Comparison of ENCODE assay signal across 8 cellular contexts in the genomic region with DNA sequence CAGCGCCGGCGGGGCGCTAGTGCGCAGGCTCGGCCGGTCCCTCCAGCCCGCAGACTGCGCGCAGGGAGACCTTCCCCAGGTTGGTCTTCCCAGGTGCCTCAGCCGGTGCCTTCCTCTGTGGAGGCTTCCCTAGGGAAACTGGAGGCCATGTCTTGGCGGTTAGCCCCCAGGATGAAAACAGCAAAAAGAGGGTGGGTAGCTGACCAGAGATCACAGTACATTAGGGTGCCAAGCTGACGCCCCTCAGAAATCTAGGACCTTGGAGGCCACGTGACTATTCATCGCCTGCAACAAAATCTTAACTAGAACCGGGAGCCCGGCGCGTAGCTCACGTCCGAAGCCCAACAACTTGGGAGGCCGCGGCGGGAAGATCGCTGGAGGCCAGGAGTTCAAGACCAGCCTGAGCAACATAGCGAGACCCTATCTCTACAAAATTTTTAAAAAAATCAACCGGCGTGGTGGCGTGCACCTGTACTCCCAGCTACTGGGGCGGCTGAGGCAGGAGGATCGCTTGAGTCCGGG. TPM values are rescaled to one million over a fixed set of nuclear protein-coding genes. Genes with fewer than 3 reads are reported as not detected.
DNase-seq lines count a peak whose midpoint lies in the region; ATAC-seq and TF ChIP-seq lines count a peak whose summit lies in the region.

No MANE protein-coding gene starts in this region.

- TF ChIP-seq CTCF in kidney epithelial cell (IDR thresholded peaks at IDR 0.05; ENCODE audit: insufficient read depth, low read length, poor library complexity, severe bottlenecking) (no peak), transverse colon (IDR thresholded peaks at IDR 0.05) (no peak)

- no peaks in the 10 kb centered on the region for H3K27me3 Mint-ChIP-seq in activated T-cell treated with anti-CD3 and anti-CD28 coated beads, Interleukin-2, amount 50 U/mL, for 72 hours (ENCODE audit: low read depth)
- H3K27me3 Mint-ChIP-seq in activated naive CD8-positive, alpha-beta T cell, result no peaks in the 10 kb centered on the region

- H3K36me3 ChIP-seq in kidney epithelial cell (ENCODE audit: control insufficient read depth, insufficient read depth, low read length) (peaks cover 1% of the 10 kb centered on the region), transverse colon (no peaks in the 10 kb centered on the region)

- no peaks in the 10 kb centered on the region for H3K9me3 ChIP-seq in transverse colon

- no peaks in the 10 kb centered on the region for H3K9me3 Mint-ChIP-seq in activated T-cell treated with anti-CD3 and anti-CD28 coated beads, Interleukin-2, amount 50 U/mL, for 72 hours
- H3K9me3 Mint-ChIP-seq in activated naive CD8-positive, alpha-beta T cell (ENCODE audit: low read depth), result no peaks in the 10 kb centered on the region

- in situ Hi-C loops in transverse colon (cut with MboI; ENCODE audit: low pct_ligation_motif_present in 1 of 4, low pct_unique_long_range_greater_than_20kb in 1 of 4, low sequenced_read_pairs in 3 of 4), result no loop called here

- peaks cover 12 to 25% (median 20%) of the 10 kb centered on the region in 4 donors for H3K4me1 ChIP-seq in transverse colon

- TF ChIP-seq EP300 in transverse colon (IDR thresholded peaks at IDR 0.05; ENCODE audit: low read depth), result no peak

- peak overlapping the region; percentile 77 for H3K4me3 ChIP-seq in kidney epithelial cell (ENCODE audit: low read depth, low read length)
- peak overlapping the region; percentile 61 to 81 (median 68) for H3K4me3 ChIP-seq in transverse colon

- intact Hi-C loops in transverse colon (cut with DNase I; ENCODE audit: low total_unique reads), result no loop called here

- TF ChIP-seq POLR2A in transverse colon (IDR thresholded peaks at IDR 0.05), result no peak

- peaks cover 36% of the 10 kb centered on the region for H3K4me1 Mint-ChIP-seq in activated T-cell treated with anti-CD3 and anti-CD28 coated beads, Interleukin-2, amount 50 U/mL, for 72 hours (ENCODE audit: low read depth)
- peaks cover 34% of the 10 kb centered on the region for H3K4me1 Mint-ChIP-seq in activated naive CD8-positive, alpha-beta T cell (ENCODE audit: low read depth)

- 35% methylated on average over 32 of the region's 32 CpGs; no CpG with 5 or more reads in 1 of the 2 donors for WGBS in transverse colon (ENCODE audit: low coverage in 1 of 2), 2 donors

- ATAC-seq in activated T-cell treated with anti-CD3 and anti-CD28 coated beads, Interleukin-2, amount 50 U/mL, for 72 hours (replicated peaks in 1 of 2), result no peak
- ATAC-seq in GM21723 (IDR thresholded peaks at IDR 0.05; ENCODE audit: unreplicated experiment), result no peak
- no peak for ATAC-seq in HG03196 (IDR thresholded peaks at IDR 0.05; ENCODE audit: unreplicated experiment)

- peak overlapping the region; percentile 98 to 99 for H3K4me3 Mint-ChIP-seq in activated T-cell treated with anti-CD3 and anti-CD28 coated beads, Interleukin-2, amount 50 U/mL, for 72 hours
- peak overlapping the region; percentile 98 for H3K4me3 Mint-ChIP-seq in activated naive CD8-positive, alpha-beta T cell

- H3K36me3 Mint-ChIP-seq in activated T-cell treated with anti-CD3 and anti-CD28 coated beads, Interleukin-2, amount 50 U/mL, for 72 hours (ENCODE audit: insufficient read depth in 2 of 2), result peaks cover 4 to 5% of the 10 kb centered on the region in 2 donors
- peaks cover 2% of the 10 kb centered on the region for H3K36me3 Mint-ChIP-seq in activated naive CD8-positive, alpha-beta T cell

- peak overlapping the region; percentile 88 to 98 (median 94) for H3K27ac ChIP-seq in transverse colon

- DNase-seq in activated T-cell treated with anti-CD3 and anti-CD28 coated beads, Interleukin-2, amount 50 U/mL, for 72 hours, result no peak
- DNase-seq in activated T-cell treated with anti-CD3 and anti-CD28 coated beads, Interleukin-2, amount 50 U/mL, for 1 hour, result no peak
- no peak for DNase-seq in kidney epithelial cell (ENCODE audit: low read depth)
- DNase-seq in transverse colon, result no peak
- no peak for DNase-seq in SIG-M5 (lab: John Stamatoyannopoulos, UW)

- H3K27me3 ChIP-seq in kidney epithelial cell (ENCODE audit: control insufficient read depth, insufficient read depth, low read length), result no peaks in the 10 kb centered on the region
- no peaks in the 10 kb centered on the region for H3K27me3 ChIP-seq in transverse colon

- peak overlapping the region; percentile 97 for H3K27ac Mint-ChIP-seq in activated T-cell treated with anti-CD3 and anti-CD28 coated beads, Interleukin-2, amount 50 U/mL, for 72 hours
- H3K27ac Mint-ChIP-seq in activated naive CD8-positive, alpha-beta T cell, result peak overlapping the region; percentile 98

RNA-seq across cellular contexts. Expression of a gene that starts 0.3 kb away (rescaled TPM):
- 10 to 100 TPM; 78.4 to 87.2 TPM for total RNA-seq in activated T-cell treated with anti-CD3 and anti-CD28 coated beads, Interleukin-2, amount 50 U/mL, for 72 hours
- total RNA-seq in kidney epithelial cell (203 and 231 TPM in 2 replicates), transverse colon (100 to 1,000 TPM; 159 to 261 (median 187) TPM)

RNA-seq across cellular contexts. Expression of a gene that starts 7.6 kb away (rescaled TPM):
- 10 to 100 TPM; 27.8 to 28.7 TPM for total RNA-seq in activated T-cell treated with anti-CD3 and anti-CD28 coated beads, Interleukin-2, amount 50 U/mL, for 72 hours
- total RNA-seq in kidney epithelial cell, result 4.8 and 10.3 TPM in 2 replicates
- 10 to 100 TPM; 27.2 to 58.5 (median 45.4) TPM for total RNA-seq in transverse colon

RNA-seq across cellular contexts. Expression of a gene that starts 27.2 kb away (rescaled TPM):
- 10 to 100 TPM; 36.6 to 38.9 TPM for total RNA-seq in activated T-cell treated with anti-CD3 and anti-CD28 coated beads, Interleukin-2, amount 50 U/mL, for 72 hours
- total RNA-seq in kidney epithelial cell, result 90.2 and 109 TPM in 2 replicates
- total RNA-seq in transverse colon, result 100 to 1,000 TPM in 1 of 4 donors, 10 to 100 TPM in 3; 50.5 to 106 (median 78.2) TPM

RNA-seq across cellular contexts. Expression of a gene that starts 27.8 kb away (rescaled TPM):
- total RNA-seq in activated T-cell treated with anti-CD3 and anti-CD28 coated beads, Interleukin-2, amount 50 U/mL, for 72 hours, result 10 to 100 TPM; 28.8 to 34.4 TPM
- 95.6 and 102 TPM in 2 replicates for total RNA-seq in kidney epithelial cell
- 10 to 100 TPM; 48.4 to 81.2 (median 60.8) TPM for total RNA-seq in transverse colon

RNA-seq across cellular contexts. Expression of a gene that starts 44.4 kb away (rescaled TPM):
- not detected for total RNA-seq in activated T-cell treated with anti-CD3 and anti-CD28 coated beads, Interleukin-2, amount 50 U/mL, for 72 hours
- total RNA-seq in kidney epithelial cell (not detected in 2 replicates), transverse colon (10 to 100 TPM; 31.7 to 56.9 (median 44.3) TPM)
